14 cellular contexts compared by ENCODE assay signal in the genomic region with DNA sequence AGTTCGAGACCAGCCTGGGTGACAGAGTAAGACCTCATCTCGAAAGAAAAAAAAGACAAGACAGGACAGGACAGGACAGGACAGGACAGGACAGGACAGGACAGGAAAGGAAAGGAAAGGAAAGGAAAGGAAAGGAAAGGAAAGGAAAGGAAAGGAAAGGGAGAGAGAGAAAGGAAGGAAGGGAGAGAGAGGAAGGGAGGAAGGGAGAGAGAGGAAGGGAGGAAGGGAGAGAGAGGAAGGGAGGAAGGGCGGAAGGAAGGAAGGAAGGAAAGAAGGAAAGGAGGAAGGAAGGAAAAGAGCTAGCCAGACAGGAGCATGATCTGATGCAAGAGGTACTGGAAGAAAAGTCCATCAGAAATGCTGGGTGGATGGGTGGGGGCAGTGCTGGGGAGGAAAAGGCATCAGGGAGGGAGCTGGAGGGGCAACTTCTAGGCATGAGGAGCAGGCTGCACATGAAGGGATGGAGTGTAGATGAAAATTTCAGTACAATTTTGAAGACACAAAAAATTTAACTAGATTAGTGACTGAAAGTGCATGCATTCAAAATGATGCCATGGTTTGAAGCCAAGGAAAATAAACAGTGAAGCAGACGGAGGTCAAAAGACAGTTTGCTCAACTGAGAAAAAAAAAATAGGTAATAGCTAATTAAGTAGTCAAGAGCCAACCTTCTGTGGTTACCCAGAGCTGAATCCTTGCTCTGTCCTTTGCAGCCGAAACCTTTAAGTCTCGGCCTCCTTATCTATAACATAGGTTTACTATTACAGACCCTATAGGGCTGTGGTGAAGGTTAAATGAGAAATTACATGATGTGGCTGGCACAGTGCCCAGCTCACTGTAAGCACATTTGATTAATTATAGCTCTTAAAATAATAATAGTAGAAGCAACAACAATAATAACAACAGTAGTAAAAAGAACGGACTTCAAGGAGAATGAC. TPM values are rescaled to one million over a fixed set of nuclear protein-coding genes. Genes with fewer than 3 reads are reported as not detected.
DNase-seq lines count a peak whose midpoint lies in the region; ATAC-seq and TF ChIP-seq lines count a peak whose summit lies in the region.
"Had no signal": no experiment of that assay in that cellular context is flagged by ENCODE, and none has a peak within 500 bp of the region (broad histone marks: within the 10 kb centered on the region; RNA-seq: fewer than 3 reads in every experiment).

No MANE protein-coding gene starts in this region.

- H3K23me2 ChIP-seq in H9 (ENCODE audit: insufficient read length, low read depth, low read length, poor library complexity, severe bottlenecking) = no peaks in the 10 kb centered on the region

- H3K14ac ChIP-seq in H9 (ENCODE audit: insufficient read depth, low read length) (no peak overlapping the region), neuronal stem cell (ENCODE audit: low read length) (no peak overlapping the region)

- H3K4ac ChIP-seq in H9 (ENCODE audit: low read depth, low read length) = no peak overlapping the region
- H3K4ac ChIP-seq in neuronal stem cell (ENCODE audit: low read length) = no peak overlapping the region

- no peaks in the 10 kb centered on the region for H3K9me3 ChIP-seq in H9 (ENCODE audit: control insufficient read depth, low read depth, low read length)
- no peaks in the 10 kb centered on the region for H3K9me3 ChIP-seq in adipocyte (ENCODE audit: control insufficient read depth, low read length)
- H3K9me3 ChIP-seq in neuronal stem cell (replicated peaks in 1 of 2; ENCODE audit: control insufficient read depth in 2 of 2, insufficient read depth in 1 of 2, low read depth in 1 of 2, low read length in 2 of 2) = no peaks in the 10 kb centered on the region
- H3K9me3 ChIP-seq in upper lobe of left lung = no peaks in the 10 kb centered on the region
- H3K9me3 ChIP-seq: body of pancreas had no signal

- H3K9ac ChIP-seq in H9 (ENCODE audit: extremely low read depth, insufficient read length, low read length) (no peak overlapping the region), adipocyte (ENCODE audit: low read length) (no peak overlapping the region), neuronal stem cell (ENCODE audit: low read depth, low read length, poor library complexity) (no peak overlapping the region)

- no peak overlapping the region for H3K4me2 ChIP-seq in H9 (ENCODE audit: insufficient read depth, insufficient read length, low read length)
- H3K4me2 ChIP-seq in neuronal stem cell (ENCODE audit: insufficient read depth, low read length, poor library complexity, severe bottlenecking) = no peak overlapping the region

- peaks cover 2% of the 10 kb centered on the region for H4K20me1 ChIP-seq in H9 (ENCODE audit: control insufficient read depth, insufficient read depth, insufficient read length)

- POLR2A ChIA-PET in activated CD4-positive, alpha-beta memory T cell treated with anti-CD3 and anti-CD28 coated beads for 36 hours (lab: Charles Lee) = no interaction called here

- H3K4me1 Mint-ChIP-seq in H9 = peaks cover 32% of the 10 kb centered on the region in 2 experiments
- H3K4me1 Mint-ChIP-seq in osteocyte (ENCODE audit: unreplicated experiment) = peaks cover 31% of the 10 kb centered on the region
- H3K4me1 Mint-ChIP-seq in activated CD4-positive, alpha-beta memory T cell treated with anti-CD3 and anti-CD28 coated beads for 36 hours (ENCODE audit: low read depth) = no peaks in the 10 kb centered on the region

- no peak for ATAC-seq in upper lobe of left lung (ENCODE audit: low FRiP score in 2 of 2)
- ATAC-seq: body of pancreas had no signal

- no peak for DNase-seq in H9
- DNase-seq in adipocyte (ENCODE audit: low read depth) = peak; percentile 79
- DNase-seq in fibroblast of pulmonary artery (ENCODE audit: low read depth) = peak; percentile 64
- no peak for DNase-seq in osteocyte (ENCODE audit: extremely low spot score, unreplicated experiment)
- DNase-seq in neuronal stem cell (ENCODE audit: low spot score) = no peak
- no peak for DNase-seq in T1000 (lab: John Stamatoyannopoulos, UW)
- no peak for DNase-seq in upper lobe of left lung
- no peak for DNase-seq in activated CD4-positive, alpha-beta memory T cell treated with anti-CD3 and anti-CD28 coated beads for 36 hours
- DNase-seq: CD8-positive, alpha-beta memory T cell; NCI-H1092 treated with DMSO at 0.1 percent for 48 hours; NCI-H82; WERI-Rb-1 had no signal

- no peak for TF ChIP-seq CTCF in H9 (conservative IDR thresholded peaks at IDR 0.05)
- no peak for TF ChIP-seq CTCF in fibroblast of pulmonary artery (IDR thresholded peaks at IDR 0.05; ENCODE audit: low read length, missing control alignments)
- no peak for TF ChIP-seq CTCF in osteocyte (IDR thresholded peaks at IDR 0.05)
- no peak for TF ChIP-seq CTCF in upper lobe of left lung (IDR thresholded peaks at IDR 0.05)

- H3K4me3 ChIP-seq in adipocyte (ENCODE audit: low read length) (no peak overlapping the region), fibroblast of pulmonary artery (replicated peaks; ENCODE audit: low read depth, low read length) (no peak overlapping the region), neuronal stem cell (ENCODE audit: low read length in 2 of 2) (no peak overlapping the region), upper lobe of left lung (no peak overlapping the region)
- H3K4me3 ChIP-seq: body of pancreas, skin epidermis had no signal

- H3K79me1 ChIP-seq in H9 (ENCODE audit: insufficient read depth, low read depth, low read length, poor library complexity, severe bottlenecking) (no peaks in the 10 kb centered on the region), neuronal stem cell (ENCODE audit: low read depth, low read length) (no peaks in the 10 kb centered on the region)

- H2AFZ ChIP-seq in H9 (ENCODE audit: low read length) (no peak overlapping the region), neuronal stem cell (ENCODE audit: low read length) (no peak overlapping the region)

- H3K36me3 Mint-ChIP-seq in H9 (ENCODE audit: insufficient read depth in 1 of 3, low read depth in 3 of 3) (peaks cover 9 to 54% (median 21%) of the 10 kb centered on the region in 3 experiments; a peak in 5 of 7 replicates), osteocyte (ENCODE audit: unreplicated experiment) (peaks cover 23% of the 10 kb centered on the region)
- H3K36me3 Mint-ChIP-seq in activated CD4-positive, alpha-beta memory T cell treated with anti-CD3 and anti-CD28 coated beads for 36 hours = peaks cover 38% of the 10 kb centered on the region

- no CpG with 5 or more reads among the region's 7 CpGs for WGBS in H9 (ENCODE audit: extremely low coverage, insufficient read length, low lambda C conversion rate)
- WGBS in neuronal stem cell (ENCODE audit: extremely low coverage in 2 of 2, insufficient read length in 2 of 2, insufficient replicate concordance in 1 of 2), 2 donors = no CpG with 5 or more reads among the region's 7 CpGs
- 80% methylated on average over 7 of the region's 7 CpGs for WGBS in upper lobe of left lung, 2 donors

- H3K4me3 Mint-ChIP-seq in H9 = no peak overlapping the region
- H3K4me3 Mint-ChIP-seq in osteocyte (ENCODE audit: unreplicated experiment) = no peak overlapping the region
- no peak overlapping the region for H3K4me3 Mint-ChIP-seq in activated CD4-positive, alpha-beta memory T cell treated with anti-CD3 and anti-CD28 coated beads for 36 hours
- H3K4me3 Mint-ChIP-seq: CD8-positive, alpha-beta memory T cell had no signal

- no peak overlapping the region for H2BK5ac ChIP-seq in H9 (ENCODE audit: insufficient read length, low read length)
- no peak overlapping the region for H2BK5ac ChIP-seq in neuronal stem cell (ENCODE audit: low read length)

- H3K27ac Mint-ChIP-seq in H9 = peak overlapping the region; percentile 63 to 91 (median 82); a peak in 5 of 7 replicates
- peak overlapping the region; percentile 39 for H3K27ac Mint-ChIP-seq in osteocyte (ENCODE audit: unreplicated experiment)
- H3K27ac Mint-ChIP-seq in activated CD4-positive, alpha-beta memory T cell treated with anti-CD3 and anti-CD28 coated beads for 36 hours = no peak overlapping the region

- H3K79me2 ChIP-seq in H9 (ENCODE audit: insufficient read depth, low read length) = peaks cover 8% of the 10 kb centered on the region; the same call in 1 of the 2 replicates

- H4K91ac ChIP-seq in H9 (ENCODE audit: insufficient read length, low read depth, low read length) (no peak overlapping the region), neuronal stem cell (ENCODE audit: low read depth, low read length, poor library complexity) (no peak overlapping the region)

- H3K18ac ChIP-seq in H9 (ENCODE audit: insufficient read length, low read depth, low read length) (no peak overlapping the region), neuronal stem cell (ENCODE audit: low read length) (no peak overlapping the region)

- TF ChIP-seq EP300 in upper lobe of left lung (IDR thresholded peaks at IDR 0.05) = no peak

- H3K23ac ChIP-seq in H9 (ENCODE audit: insufficient read length, low read depth, low read length) = no peak overlapping the region
- H3K23ac ChIP-seq in neuronal stem cell (ENCODE audit: low read depth, low read length, poor library complexity) = no peak overlapping the region

- TF ChIP-seq POLR2A in upper lobe of left lung (IDR thresholded peaks at IDR 0.05) = no peak

- no peak overlapping the region for H4K8ac ChIP-seq in H9 (replicated peaks; ENCODE audit: insufficient read length, low read depth, low read length)
- H4K8ac ChIP-seq in neuronal stem cell (ENCODE audit: low read depth, low read length) = no peak overlapping the region

- H3K27ac ChIP-seq in H9 (ENCODE audit: insufficient read length, low read depth, low read length) = no peak overlapping the region
- no peak overlapping the region for H3K27ac ChIP-seq in neuronal stem cell (replicated peaks; ENCODE audit: low read length)
- no peak overlapping the region for H3K27ac ChIP-seq in upper lobe of left lung
- H3K27ac ChIP-seq: body of pancreas, WERI-Rb-1 had no signal

- H3K27me3 Mint-ChIP-seq in H9 (ENCODE audit: low read depth) (no peaks in the 10 kb centered on the region), osteocyte (ENCODE audit: unreplicated experiment) (no peaks in the 10 kb centered on the region)
- no peaks in the 10 kb centered on the region for H3K27me3 Mint-ChIP-seq in activated CD4-positive, alpha-beta memory T cell treated with anti-CD3 and anti-CD28 coated beads for 36 hours
- H3K27me3 Mint-ChIP-seq: CD8-positive, alpha-beta memory T cell had no signal

- H3K4me1 ChIP-seq in H9 (ENCODE audit: insufficient read depth, low read length) = peaks cover 6% of the 10 kb centered on the region; the same call in 1 of the 2 replicates
- H3K4me1 ChIP-seq in adipocyte (ENCODE audit: control insufficient read depth, insufficient read depth, low read length) = peaks cover 5% of the 10 kb centered on the region
- H3K4me1 ChIP-seq in neuronal stem cell (ENCODE audit: control insufficient read depth in 2 of 2, insufficient read depth in 1 of 2, low read depth in 1 of 2, low read length in 2 of 2) = peaks cover 3 to 7% of the 10 kb centered on the region in 2 donors
- H3K4me1 ChIP-seq in upper lobe of left lung = peaks cover 0 to 8% (median 4%) of the 10 kb centered on the region in 4 donors

- H3K56ac ChIP-seq in H9 (ENCODE audit: insufficient read length, low read depth, low read length) = no peak overlapping the region

- H3T11ph ChIP-seq in H9 (ENCODE audit: low read length) = no peak overlapping the region

- CTCF ChIA-PET in activated CD4-positive, alpha-beta memory T cell treated with anti-CD3 and anti-CD28 coated beads for 36 hours (lab: Charles Lee) = interaction anchor here (0.6 to 1.8 kb wide), 4 partner anchors 8 to 39 kb away, joined by 3 to 5 read pairs (median 3); no protein-coding TSS in a partner anchor

- no peak overlapping the region for H2BK15ac ChIP-seq in H9 (ENCODE audit: low read depth, low read length)
- no peak overlapping the region for H2BK15ac ChIP-seq in neuronal stem cell (ENCODE audit: low read length)

- no peak overlapping the region for H4K5ac ChIP-seq in H9 (ENCODE audit: insufficient read length, low read depth, low read length)

- H3K27me3 ChIP-seq in H9 (ENCODE audit: insufficient read depth, low read length) = no peaks in the 10 kb centered on the region
- H3K27me3 ChIP-seq in adipocyte (replicated peaks; ENCODE audit: control insufficient read depth, insufficient read depth, low read length) = no peaks in the 10 kb centered on the region
- H3K27me3 ChIP-seq in neuronal stem cell (ENCODE audit: control insufficient read depth in 3 of 3, insufficient read depth in 3 of 3, low read depth in 1 of 3, low read length in 3 of 3) = no peaks in the 10 kb centered on the region
- H3K27me3 ChIP-seq in upper lobe of left lung = no peaks in the 10 kb centered on the region
- H3K27me3 ChIP-seq: body of pancreas had no signal

- H2BK20ac ChIP-seq in H9 (ENCODE audit: low read depth, low read length, poor library complexity, severe bottlenecking) = no peak overlapping the region

- H2BK120ac ChIP-seq in H9 (ENCODE audit: low read depth, low read length, poor library complexity, severe bottlenecking) = no peak overlapping the region
- H2BK120ac ChIP-seq in neuronal stem cell (ENCODE audit: low read depth, low read length) = no peak overlapping the region

- intact Hi-C loops in activated CD4-positive, alpha-beta memory T cell treated with anti-CD3 and anti-CD28 coated beads for 36 hours (cut with micrococcal nuclease) = no loop called here

- H3K36me3 ChIP-seq in adipocyte (ENCODE audit: control insufficient read depth, insufficient read depth, low read length, severe bottlenecking) (no peaks in the 10 kb centered on the region), neuronal stem cell (replicated peaks in 1 of 2; ENCODE audit: control insufficient read depth in 2 of 2, insufficient read depth in 2 of 2, low read length in 2 of 2) (peaks cover 2 to 80% of the 10 kb centered on the region in 2 donors), upper lobe of left lung (no peaks in the 10 kb centered on the region)

- H3K9me3 Mint-ChIP-seq in H9 = no peaks in the 10 kb centered on the region
- no peaks in the 10 kb centered on the region for H3K9me3 Mint-ChIP-seq in osteocyte (ENCODE audit: unreplicated experiment)
- no peaks in the 10 kb centered on the region for H3K9me3 Mint-ChIP-seq in activated CD4-positive, alpha-beta memory T cell treated with anti-CD3 and anti-CD28 coated beads for 36 hours
- H3K9me3 Mint-ChIP-seq: CD8-positive, alpha-beta memory T cell had no signal

- H2BK12ac ChIP-seq in H9 (ENCODE audit: insufficient read length, low read depth, low read length) = no peak overlapping the region
- no peak overlapping the region for H2BK12ac ChIP-seq in neuronal stem cell (ENCODE audit: low read length)

- H2AK5ac ChIP-seq in H9 (ENCODE audit: insufficient read length, low read length) (no peak overlapping the region), neuronal stem cell (ENCODE audit: low read depth, low read length) (no peak overlapping the region)

RNA-seq across cellular contexts. Expression of gene ZNF827, which starts 59.9 kb away (rescaled TPM):
- 28.4 and 29.4 TPM in 2 replicates for total RNA-seq in H9 (2021)
- 22.5 and 24.9 TPM in 2 replicates for total RNA-seq in osteocyte
- polyA plus RNA-seq in neuronal stem cell (2013, experiment 1 of 2) = 6.5 TPM
- polyA plus RNA-seq in neuronal stem cell (2013, experiment 2 of 2) = 7.5 TPM
- 10 to 100 TPM in 5 of 6 donors, 1 to 10 TPM in 1; 8.1 to 68.1 (median 18.3) TPM for total RNA-seq in upper lobe of left lung
- 10 to 100 TPM; 17.3 to 17.7 TPM for total RNA-seq in activated CD4-positive, alpha-beta memory T cell treated with anti-CD3 and anti-CD28 coated beads for 36 hours

Comparison
In these comparisons a context has a peak if more than half of its experiments do, and no peak if none do; other contexts are left out.
1. DNase-seq: peak in adipocyte (single experiment) and fibroblast of pulmonary artery (single experiment); none in H9 (single experiment), osteocyte (single experiment), neuronal stem cell (single experiment), T1000 (single experiment), upper lobe of left lung (0 of 2) and activated CD4-positive, alpha-beta memory T cell treated with anti-CD3 and anti-CD28 coated beads for 36 hours (single experiment).